Comparison of ENCODE assay signal across 2 cellular contexts in genomic region chr4:69280081-69280480, GRCh38. TPM values are rescaled to one million over a fixed set of nuclear protein-coding genes. Genes with fewer than 3 reads are reported as not detected.
"Had no signal": no experiment of that assay in that cellular context is flagged by ENCODE, and none has a peak within 500 bp of the region (broad histone marks: within the 10 kb centered on the region; RNA-seq: fewer than 3 reads in every experiment).

UGT2B28 (plus strand) TSS chr4:69280475; CDS start chr4:69280501, 26 bp downstream.

RNA-seq across cellular contexts. Expression of gene UGT2B28, which starts in this region (rescaled TPM):
- polyA plus RNA-seq: heart right ventricle, keratinocyte had no signal
